1 cellular context compared by ENCODE assay signal in genomic region chr17:6699997-6700947, GRCh38.
TF ChIP-seq lines count a peak whose summit lies in the region.

No MANE protein-coding gene starts in this region.

TF ChIP-seq in HepG2, 621 proteins besides CTCF, POLR2A, EP300 and RAD21 (continued from another document):
- TF ChIP-seq, protein P1, sequence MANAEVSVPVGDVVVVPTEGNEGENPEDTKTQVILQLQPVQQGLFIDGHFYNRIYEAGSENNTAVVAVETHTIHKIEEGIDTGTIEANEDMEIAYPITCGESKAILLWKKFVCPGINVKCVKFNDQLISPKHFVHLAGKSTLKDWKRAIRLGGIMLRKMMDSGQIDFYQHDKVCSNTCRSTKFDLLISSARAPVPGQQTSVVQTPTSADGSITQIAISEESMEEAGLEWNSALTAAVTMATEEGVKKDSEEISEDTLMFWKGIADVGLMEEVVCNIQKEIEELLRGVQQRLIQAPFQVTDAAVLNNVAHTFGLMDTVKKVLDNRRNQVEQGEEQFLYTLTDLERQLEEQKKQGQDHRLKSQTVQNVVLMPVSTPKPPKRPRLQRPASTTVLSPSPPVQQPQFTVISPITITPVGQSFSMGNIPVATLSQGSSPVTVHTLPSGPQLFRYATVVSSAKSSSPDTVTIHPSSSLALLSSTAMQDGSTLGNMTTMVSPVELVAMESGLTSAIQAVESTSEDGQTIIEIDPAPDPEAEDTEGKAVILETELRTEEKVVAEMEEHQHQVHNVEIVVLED (CRISPR knock-in tag; IDR thresholded peaks at IDR 0.05; ENCODE audit: borderline replicate concordance) = peak; percentile 57; the same call in 1 of the 2 replicates
- TF ChIP-seq SUZ12 (IDR thresholded peaks at IDR 0.05; ENCODE audit: low read depth, low read length) (no peak), POGK (CRISPR knock-in tag; conservative IDR thresholded peaks at IDR 0.05) (no peak; the same call in none of the 2 replicates), ZNF720 (CRISPR knock-in tag; IDR thresholded peaks at IDR 0.05) (no peak), ELF3 (CRISPR knock-in tag; IDR thresholded peaks at IDR 0.05) (peak; percentile 93), MXD4 (CRISPR knock-in tag; IDR thresholded peaks at IDR 0.05) (no peak; the same call in 1 of the 2 replicates), HOXA9 (CRISPR knock-in tag; IDR thresholded peaks at IDR 0.05; ENCODE audit: borderline replicate concordance) (no peak; the same call in 1 of the 2 replicates), KLF16 (CRISPR knock-in tag; IDR thresholded peaks at IDR 0.05) (peak in 1 of 2 experiments; percentile 87; a peak in 2 of 4 replicates), SNAI1 (CRISPR knock-in tag; IDR thresholded peaks at IDR 0.05; ENCODE audit: borderline replicate concordance) (0 out of 2 replicates have a peak, but pooled peaks have one; percentile 44), CCAR2 (optimal IDR thresholded peaks at IDR 0.05; ENCODE audit: low read depth, low read length) (peak; percentile 70), HOXA5 (CRISPR knock-in tag; IDR thresholded peaks at IDR 0.05) (peak; percentile 92; the same call in 1 of the 2 replicates), ZXDC (CRISPR knock-in tag; IDR thresholded peaks at IDR 0.05) (0 out of 2 replicates have a peak, but pooled peaks have one; percentile 19), BHLHE40 (IDR thresholded peaks at IDR 0.05; ENCODE audit: low read length) (peak; percentile 45; the same call in 1 of the 2 replicates), U2AF1 (optimal IDR thresholded peaks at IDR 0.05; ENCODE audit: low read depth, low read length) (no peak), MTA3 (CRISPR knock-in tag; IDR thresholded peaks at IDR 0.05) (no peak), ZNF652 (CRISPR knock-in tag; IDR thresholded peaks at IDR 0.05; ENCODE audit: borderline replicate concordance, low read depth) (peak; percentile 23; the same call in 1 of the 2 replicates)
- TF ChIP-seq, protein P2, sequence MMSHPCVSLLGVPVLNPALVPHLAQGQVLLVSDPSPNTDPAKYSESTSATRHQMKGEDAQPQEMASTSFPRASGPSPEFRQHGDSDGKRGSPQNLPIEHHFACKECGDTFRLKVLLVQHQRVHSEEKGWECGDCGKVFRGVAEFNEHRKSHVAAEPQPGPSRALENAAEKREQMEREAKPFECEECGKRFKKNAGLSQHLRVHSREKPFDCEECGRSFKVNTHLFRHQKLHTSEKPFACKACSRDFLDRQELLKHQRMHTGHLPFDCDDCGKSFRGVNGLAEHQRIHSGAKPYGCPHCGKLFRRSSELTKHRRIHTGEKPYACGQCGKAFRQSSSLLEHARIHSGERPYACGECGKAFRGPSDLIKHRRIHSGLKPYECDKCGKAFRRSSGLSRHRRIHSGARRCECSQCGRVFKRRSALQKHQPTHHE (CRISPR knock-in tag; IDR thresholded peaks at IDR 0.05; ENCODE audit: borderline replicate concordance) = no peak
- TF ChIP-seq, protein P3, sequence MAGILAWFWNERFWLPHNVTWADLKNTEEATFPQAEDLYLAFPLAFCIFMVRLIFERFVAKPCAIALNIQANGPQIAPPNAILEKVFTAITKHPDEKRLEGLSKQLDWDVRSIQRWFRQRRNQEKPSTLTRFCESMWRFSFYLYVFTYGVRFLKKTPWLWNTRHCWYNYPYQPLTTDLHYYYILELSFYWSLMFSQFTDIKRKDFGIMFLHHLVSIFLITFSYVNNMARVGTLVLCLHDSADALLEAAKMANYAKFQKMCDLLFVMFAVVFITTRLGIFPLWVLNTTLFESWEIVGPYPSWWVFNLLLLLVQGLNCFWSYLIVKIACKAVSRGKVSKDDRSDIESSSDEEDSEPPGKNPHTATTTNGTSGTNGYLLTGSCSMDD (CRISPR knock-in tag; IDR thresholded peaks at IDR 0.05) = no peak
- TF ChIP-seq, protein P4, sequence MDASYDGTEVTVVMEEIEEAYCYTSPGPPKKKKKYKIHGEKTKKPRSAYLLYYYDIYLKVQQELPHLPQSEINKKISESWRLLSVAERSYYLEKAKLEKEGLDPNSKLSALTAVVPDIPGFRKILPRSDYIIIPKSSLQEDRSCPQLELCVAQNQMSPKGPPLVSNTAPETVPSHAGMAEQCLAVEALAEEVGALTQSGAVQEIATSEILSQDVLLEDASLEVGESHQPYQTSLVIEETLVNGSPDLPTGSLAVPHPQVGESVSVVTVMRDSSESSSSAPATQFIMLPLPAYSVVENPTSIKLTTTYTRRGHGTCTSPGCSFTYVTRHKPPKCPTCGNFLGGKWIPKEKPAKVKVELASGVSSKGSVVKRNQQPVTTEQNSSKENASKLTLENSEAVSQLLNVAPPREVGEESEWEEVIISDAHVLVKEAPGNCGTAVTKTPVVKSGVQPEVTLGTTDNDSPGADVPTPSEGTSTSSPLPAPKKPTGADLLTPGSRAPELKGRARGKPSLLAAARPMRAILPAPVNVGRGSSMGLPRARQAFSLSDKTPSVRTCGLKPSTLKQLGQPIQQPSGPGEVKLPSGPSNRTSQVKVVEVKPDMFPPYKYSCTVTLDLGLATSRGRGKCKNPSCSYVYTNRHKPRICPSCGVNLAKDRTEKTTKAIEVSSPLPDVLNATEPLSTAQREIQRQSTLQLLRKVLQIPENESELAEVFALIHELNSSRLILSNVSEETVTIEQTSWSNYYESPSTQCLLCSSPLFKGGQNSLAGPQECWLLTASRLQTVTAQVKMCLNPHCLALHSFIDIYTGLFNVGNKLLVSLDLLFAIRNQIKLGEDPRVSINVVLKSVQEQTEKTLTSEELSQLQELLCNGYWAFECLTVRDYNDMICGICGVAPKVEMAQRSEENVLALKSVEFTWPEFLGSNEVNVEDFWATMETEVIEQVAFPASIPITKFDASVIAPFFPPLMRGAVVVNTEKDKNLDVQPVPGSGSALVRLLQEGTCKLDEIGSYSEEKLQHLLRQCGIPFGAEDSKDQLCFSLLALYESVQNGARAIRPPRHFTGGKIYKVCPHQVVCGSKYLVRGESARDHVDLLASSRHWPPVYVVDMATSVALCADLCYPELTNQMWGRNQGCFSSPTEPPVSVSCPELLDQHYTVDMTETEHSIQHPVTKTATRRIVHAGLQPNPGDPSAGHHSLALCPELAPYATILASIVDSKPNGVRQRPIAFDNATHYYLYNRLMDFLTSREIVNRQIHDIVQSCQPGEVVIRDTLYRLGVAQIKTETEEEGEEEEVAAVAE (CRISPR knock-in tag; IDR thresholded peaks at IDR 0.05; ENCODE audit: borderline replicate concordance) = peak; percentile 61; the same call in 1 of the 2 replicates
- TF ChIP-seq, protein P5, sequence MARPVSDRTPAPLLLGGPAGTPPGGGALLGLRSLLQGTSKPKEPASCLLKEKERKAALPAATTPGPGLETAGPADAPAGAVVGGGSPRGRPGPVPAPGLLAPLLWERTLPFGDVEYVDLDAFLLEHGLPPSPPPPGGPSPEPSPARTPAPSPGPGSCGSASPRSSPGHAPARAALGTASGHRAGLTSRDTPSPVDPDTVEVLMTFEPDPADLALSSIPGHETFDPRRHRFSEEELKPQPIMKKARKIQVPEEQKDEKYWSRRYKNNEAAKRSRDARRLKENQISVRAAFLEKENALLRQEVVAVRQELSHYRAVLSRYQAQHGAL (CRISPR knock-in tag; IDR thresholded peaks at IDR 0.05; ENCODE audit: not compliant biosample characterization) = no peak
- TF ChIP-seq, protein P6, sequence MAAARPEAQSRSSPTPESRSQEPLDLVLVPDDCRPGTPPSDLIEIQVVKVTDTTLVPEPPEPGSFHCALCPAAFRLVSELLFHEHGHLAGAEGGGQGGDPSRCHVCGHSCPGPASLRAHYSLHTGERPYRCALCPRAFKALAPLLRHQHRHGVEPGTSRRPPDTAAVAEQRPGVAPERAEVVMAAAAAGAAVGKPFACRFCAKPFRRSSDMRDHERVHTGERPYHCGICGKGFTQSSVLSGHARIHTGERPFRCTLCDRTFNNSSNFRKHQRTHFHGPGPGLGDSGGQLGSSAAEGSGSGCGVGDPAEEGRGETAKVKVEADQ (CRISPR knock-in tag; IDR thresholded peaks at IDR 0.05; ENCODE audit: borderline replicate concordance) = no peak
- TF ChIP-seq, protein P7, sequence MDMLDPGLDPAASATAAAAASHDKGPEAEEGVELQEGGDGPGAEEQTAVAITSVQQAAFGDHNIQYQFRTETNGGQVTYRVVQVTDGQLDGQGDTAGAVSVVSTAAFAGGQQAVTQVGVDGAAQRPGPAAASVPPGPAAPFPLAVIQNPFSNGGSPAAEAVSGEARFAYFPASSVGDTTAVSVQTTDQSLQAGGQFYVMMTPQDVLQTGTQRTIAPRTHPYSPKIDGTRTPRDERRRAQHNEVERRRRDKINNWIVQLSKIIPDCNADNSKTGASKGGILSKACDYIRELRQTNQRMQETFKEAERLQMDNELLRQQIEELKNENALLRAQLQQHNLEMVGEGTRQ (IDR thresholded peaks at IDR 0.05; ENCODE audit: low read depth, low read length) = no peak
- TF ChIP-seq, protein P7 (CRISPR knock-in tag; IDR thresholded peaks at IDR 0.05; ENCODE audit: borderline replicate concordance) = peak; percentile 35; the same call in 1 of the 2 replicates
